In the genomic region with DNA sequence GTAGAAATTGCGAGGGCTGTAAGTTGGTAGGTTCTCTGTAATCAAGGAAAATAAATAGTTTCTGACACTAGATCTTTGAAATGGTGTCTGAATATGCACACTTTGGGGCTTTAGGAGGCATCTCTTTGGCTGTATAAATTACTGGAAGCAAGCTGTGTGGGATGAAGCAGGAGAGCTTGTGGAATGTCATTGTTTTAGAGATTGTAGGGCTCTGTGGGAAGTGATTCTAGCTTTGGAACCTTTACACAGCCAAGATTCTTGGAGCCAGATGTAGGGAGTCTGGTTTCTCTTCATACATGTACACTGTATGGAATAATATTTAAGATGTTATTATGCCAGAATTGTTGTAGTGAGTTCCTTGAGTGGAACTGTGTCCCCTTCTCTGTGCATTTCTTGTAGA, we compare ENCODE assay signal across 1 cellular context.
TF ChIP-seq lines count a peak whose summit lies in the region.

No MANE protein-coding gene starts in this region.

TF ChIP-seq in GM23338, 12 proteins besides CTCF, POLR2A, EP300 and RAD21 (continued from another document):
- TF ChIP-seq, protein P1, sequence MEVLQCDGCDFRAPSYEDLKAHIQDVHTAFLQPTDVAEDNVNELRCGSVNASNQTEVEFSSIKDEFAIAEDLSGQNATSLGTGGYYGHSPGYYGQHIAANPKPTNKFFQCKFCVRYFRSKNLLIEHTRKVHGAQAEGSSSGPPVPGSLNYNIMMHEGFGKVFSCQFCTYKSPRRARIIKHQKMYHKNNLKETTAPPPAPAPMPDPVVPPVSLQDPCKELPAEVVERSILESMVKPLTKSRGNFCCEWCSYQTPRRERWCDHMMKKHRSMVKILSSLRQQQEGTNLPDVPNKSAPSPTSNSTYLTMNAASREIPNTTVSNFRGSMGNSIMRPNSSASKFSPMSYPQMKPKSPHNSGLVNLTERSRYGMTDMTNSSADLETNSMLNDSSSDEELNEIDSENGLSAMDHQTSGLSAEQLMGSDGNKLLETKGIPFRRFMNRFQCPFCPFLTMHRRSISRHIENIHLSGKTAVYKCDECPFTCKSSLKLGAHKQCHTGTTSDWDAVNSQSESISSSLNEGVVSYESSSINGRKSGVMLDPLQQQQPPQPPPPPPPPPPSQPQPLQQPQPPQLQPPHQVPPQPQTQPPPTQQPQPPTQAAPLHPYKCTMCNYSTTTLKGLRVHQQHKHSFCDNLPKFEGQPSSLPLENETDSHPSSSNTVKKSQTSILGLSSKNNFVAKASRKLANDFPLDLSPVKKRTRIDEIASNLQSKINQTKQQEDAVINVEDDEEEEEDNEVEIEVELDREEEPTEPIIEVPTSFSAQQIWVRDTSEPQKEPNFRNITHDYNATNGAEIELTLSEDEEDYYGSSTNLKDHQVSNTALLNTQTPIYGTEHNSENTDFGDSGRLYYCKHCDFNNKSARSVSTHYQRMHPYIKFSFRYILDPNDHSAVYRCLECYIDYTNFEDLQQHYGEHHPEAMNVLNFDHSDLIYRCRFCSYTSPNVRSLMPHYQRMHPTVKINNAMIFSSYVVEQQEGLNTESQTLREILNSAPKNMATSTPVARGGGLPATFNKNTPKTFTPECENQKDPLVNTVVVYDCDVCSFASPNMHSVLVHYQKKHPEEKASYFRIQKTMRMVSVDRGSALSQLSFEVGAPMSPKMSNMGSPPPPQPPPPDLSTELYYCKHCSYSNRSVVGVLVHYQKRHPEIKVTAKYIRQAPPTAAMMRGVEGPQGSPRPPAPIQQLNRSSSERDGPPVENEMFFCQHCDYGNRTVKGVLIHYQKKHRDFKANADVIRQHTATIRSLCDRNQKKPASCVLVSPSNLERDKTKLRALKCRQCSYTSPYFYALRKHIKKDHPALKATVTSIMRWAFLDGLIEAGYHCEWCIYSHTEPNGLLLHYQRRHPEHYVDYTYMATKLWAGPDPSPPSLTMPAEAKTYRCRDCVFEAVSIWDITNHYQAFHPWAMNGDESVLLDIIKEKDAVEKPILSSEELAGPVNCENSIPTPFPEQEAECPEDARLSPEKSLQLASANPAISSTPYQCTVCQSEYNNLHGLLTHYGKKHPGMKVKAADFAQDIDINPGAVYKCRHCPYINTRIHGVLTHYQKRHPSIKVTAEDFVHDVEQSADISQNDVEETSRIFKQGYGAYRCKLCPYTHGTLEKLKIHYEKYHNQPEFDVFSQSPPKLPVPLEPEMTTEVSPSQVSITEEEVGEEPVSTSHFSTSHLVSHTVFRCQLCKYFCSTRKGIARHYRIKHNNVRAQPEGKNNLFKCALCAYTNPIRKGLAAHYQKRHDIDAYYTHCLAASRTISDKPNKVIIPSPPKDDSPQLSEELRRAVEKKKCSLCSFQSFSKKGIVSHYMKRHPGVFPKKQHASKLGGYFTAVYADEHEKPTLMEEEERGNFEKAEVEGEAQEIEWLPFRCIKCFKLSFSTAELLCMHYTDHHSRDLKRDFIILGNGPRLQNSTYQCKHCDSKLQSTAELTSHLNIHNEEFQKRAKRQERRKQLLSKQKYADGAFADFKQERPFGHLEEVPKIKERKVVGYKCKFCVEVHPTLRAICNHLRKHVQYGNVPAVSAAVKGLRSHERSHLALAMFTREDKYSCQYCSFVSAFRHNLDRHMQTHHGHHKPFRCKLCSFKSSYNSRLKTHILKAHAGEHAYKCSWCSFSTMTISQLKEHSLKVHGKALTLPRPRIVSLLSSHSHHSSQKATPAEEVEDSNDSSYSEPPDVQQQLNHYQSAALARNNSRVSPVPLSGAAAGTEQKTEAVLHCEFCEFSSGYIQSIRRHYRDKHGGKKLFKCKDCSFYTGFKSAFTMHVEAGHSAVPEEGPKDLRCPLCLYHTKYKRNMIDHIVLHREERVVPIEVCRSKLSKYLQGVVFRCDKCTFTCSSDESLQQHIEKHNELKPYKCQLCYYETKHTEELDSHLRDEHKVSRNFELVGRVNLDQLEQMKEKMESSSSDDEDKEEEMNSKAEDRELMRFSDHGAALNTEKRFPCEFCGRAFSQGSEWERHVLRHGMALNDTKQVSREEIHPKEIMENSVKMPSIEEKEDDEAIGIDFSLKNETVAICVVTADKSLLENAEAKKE (CRISPR knock-in tag; IDR thresholded peaks at IDR 0.05): no peak
- no peak for TF ChIP-seq STAT1 (IDR thresholded peaks at IDR 0.05; ENCODE audit: unreplicated experiment)
- TF ChIP-seq, protein P2, sequence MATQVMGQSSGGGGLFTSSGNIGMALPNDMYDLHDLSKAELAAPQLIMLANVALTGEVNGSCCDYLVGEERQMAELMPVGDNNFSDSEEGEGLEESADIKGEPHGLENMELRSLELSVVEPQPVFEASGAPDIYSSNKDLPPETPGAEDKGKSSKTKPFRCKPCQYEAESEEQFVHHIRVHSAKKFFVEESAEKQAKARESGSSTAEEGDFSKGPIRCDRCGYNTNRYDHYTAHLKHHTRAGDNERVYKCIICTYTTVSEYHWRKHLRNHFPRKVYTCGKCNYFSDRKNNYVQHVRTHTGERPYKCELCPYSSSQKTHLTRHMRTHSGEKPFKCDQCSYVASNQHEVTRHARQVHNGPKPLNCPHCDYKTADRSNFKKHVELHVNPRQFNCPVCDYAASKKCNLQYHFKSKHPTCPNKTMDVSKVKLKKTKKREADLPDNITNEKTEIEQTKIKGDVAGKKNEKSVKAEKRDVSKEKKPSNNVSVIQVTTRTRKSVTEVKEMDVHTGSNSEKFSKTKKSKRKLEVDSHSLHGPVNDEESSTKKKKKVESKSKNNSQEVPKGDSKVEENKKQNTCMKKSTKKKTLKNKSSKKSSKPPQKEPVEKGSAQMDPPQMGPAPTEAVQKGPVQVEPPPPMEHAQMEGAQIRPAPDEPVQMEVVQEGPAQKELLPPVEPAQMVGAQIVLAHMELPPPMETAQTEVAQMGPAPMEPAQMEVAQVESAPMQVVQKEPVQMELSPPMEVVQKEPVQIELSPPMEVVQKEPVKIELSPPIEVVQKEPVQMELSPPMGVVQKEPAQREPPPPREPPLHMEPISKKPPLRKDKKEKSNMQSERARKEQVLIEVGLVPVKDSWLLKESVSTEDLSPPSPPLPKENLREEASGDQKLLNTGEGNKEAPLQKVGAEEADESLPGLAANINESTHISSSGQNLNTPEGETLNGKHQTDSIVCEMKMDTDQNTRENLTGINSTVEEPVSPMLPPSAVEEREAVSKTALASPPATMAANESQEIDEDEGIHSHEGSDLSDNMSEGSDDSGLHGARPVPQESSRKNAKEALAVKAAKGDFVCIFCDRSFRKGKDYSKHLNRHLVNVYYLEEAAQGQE (IDR thresholded peaks at IDR 0.05; ENCODE audit: unreplicated experiment): no peak
TF ChIP-seq in GM23338: peak in this region for 0.
